In the genomic region with DNA sequence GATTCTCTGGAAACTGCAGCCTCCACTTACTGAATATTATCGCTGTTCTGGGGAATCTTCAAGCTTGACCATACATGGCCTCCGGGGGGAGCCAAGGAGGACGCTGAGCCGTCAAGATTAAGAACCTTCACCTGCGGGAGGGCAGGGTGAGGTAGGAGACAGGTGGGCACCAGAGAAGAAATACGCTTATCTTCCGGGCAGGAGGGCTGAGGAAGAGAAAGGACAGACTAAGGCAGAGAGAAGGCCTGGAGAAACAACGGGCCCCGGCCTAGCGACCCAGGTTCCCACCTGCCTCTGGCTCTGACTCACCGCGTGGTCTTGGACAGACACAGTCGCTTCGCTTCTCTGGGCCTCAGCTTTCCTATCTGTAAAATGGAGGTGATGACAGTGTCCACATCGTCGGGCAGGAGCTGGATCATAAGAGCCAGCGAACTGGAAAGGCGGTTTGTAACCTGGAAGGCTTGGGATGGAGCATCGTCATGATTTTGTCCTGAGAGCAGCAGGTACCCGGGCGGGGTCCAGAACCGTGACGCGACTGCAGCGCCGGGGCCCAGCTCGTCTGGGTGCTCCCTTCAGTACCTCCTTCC, we compare ENCODE assay signal across 1 cellular context.
TF ChIP-seq lines count a peak whose summit lies in the region.

No MANE protein-coding gene starts in this region.

TF ChIP-seq in K562, 482 proteins besides CTCF, POLR2A, EP300 and RAD21 (continued from another document and continues in another):
- TF ChIP-seq MGA (IDR thresholded peaks at IDR 0.05) (peak; percentile 37; the same call in 1 of the 2 replicates), HNRNPL (IDR thresholded peaks at IDR 0.05; ENCODE audit: low read depth, low read length) (no peak), E2F6 (IDR thresholded peaks at IDR 0.05; ENCODE audit: borderline replicate concordance in 1 of 2, extremely low read depth in 1 of 2, insufficient read depth in 1 of 2, insufficient read length in 1 of 2, low read depth in 1 of 2, low read length in 1 of 2, poor library complexity in 1 of 2, severe bottlenecking in 1 of 2) (peak in 1 of 2 experiments; percentile 50), MAX (CRISPR knock-in tag; IDR thresholded peaks at IDR 0.05) (peak; percentile 33; the same call in 1 of the 2 replicates), DPF2 (IDR thresholded peaks at IDR 0.05) (no peak), NR2C1 (IDR thresholded peaks at IDR 0.05) (no peak), NR2C1 (tag; IDR thresholded peaks at IDR 0.05) (no peak), KDM4B (IDR thresholded peaks at IDR 0.05; ENCODE audit: borderline replicate concordance in 2 of 2, low read depth in 1 of 2) (no peak), RBM25 (IDR thresholded peaks at IDR 0.05; ENCODE audit: low read depth, low read length, severe bottlenecking) (peak; percentile 68), HDGF (IDR thresholded peaks at IDR 0.05) (no peak), FOSL1 (tag; conservative IDR thresholded peaks at IDR 0.05) (peak; percentile 53), ZEB2 (IDR thresholded peaks at IDR 0.05) (peak; percentile 66), SAP30 (IDR thresholded peaks at IDR 0.05; ENCODE audit: borderline replicate concordance, insufficient read depth, low read depth, low read length, poor library complexity, severe bottlenecking) (peak; percentile 85), MXI1 (IDR thresholded peaks at IDR 0.05; ENCODE audit: low read depth, low read length) (no peak), CTBP1 (IDR thresholded peaks at IDR 0.05; ENCODE audit: borderline replicate concordance) (peak; percentile 20; the same call in 1 of the 2 replicates), ZNF696 (CRISPR knock-in tag; conservative IDR thresholded peaks at IDR 0.05) (no peak), CAMTA2 (CRISPR knock-in tag; conservative IDR thresholded peaks at IDR 0.05) (no peak), ZNF124 (CRISPR knock-in tag; IDR thresholded peaks at IDR 0.05) (no peak), BCOR (IDR thresholded peaks at IDR 0.05) (peak; percentile 59), ZFX (CRISPR knock-in tag; IDR thresholded peaks at IDR 0.05) (peak; percentile 54), SMAD3 (CRISPR knock-in tag; conservative IDR thresholded peaks at IDR 0.05) (no peak), KDM1A (IDR thresholded peaks at IDR 0.05) (peak; percentile 40 to 61; a peak in 1 of 4 replicates), ZNF699 (CRISPR knock-in tag; IDR thresholded peaks at IDR 0.05; ENCODE audit: insufficient replicate concordance) (no peak), YY1 (IDR thresholded peaks at IDR 0.05; ENCODE audit: borderline replicate concordance in 1 of 3, control insufficient read depth in 1 of 3, extremely low read depth in 1 of 3, insufficient read depth in 3 of 3, insufficient read length in 1 of 3, insufficient replicate concordance in 2 of 3, low read depth in 1 of 3, low read length in 2 of 3) (peak in 1 of 3 experiments; percentile 37), EGR1 (conservative IDR thresholded peaks at IDR 0.05) (no peak), BCL6 (CRISPR knock-in tag; IDR thresholded peaks at IDR 0.05) (no peak), SIN3A (IDR thresholded peaks at IDR 0.05; ENCODE audit: borderline replicate concordance in 2 of 2, control insufficient read depth in 1 of 2, low read depth in 2 of 2, low read length in 2 of 2) (peak in 1 of 2 experiments; percentile 14; a peak in 1 of 4 replicates), ZFP36 (IDR thresholded peaks at IDR 0.05; ENCODE audit: low read depth, low read length, partially characterized antibody) (no peak)
- TF ChIP-seq, protein P1, sequence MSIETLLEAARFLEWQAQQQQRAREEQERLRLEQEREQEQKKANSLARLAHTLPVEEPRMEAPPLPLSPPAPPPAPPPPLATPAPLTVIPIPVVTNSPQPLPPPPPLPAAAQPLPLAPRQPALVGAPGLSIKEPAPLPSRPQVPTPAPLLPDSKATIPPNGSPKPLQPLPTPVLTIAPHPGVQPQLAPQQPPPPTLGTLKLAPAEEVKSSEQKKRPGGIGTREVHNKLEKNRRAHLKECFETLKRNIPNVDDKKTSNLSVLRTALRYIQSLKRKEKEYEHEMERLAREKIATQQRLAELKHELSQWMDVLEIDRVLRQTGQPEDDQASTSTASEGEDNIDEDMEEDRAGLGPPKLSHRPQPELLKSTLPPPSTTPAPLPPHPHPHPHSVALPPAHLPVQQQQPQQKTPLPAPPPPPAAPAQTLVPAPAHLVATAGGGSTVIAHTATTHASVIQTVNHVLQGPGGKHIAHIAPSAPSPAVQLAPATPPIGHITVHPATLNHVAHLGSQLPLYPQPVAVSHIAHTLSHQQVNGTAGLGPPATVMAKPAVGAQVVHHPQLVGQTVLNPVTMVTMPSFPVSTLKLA (conservative IDR thresholded peaks at IDR 0.05), result peak in 1 of 2 experiments; percentile 19; a peak in 3 of 4 replicates
- TF ChIP-seq, protein P2, sequence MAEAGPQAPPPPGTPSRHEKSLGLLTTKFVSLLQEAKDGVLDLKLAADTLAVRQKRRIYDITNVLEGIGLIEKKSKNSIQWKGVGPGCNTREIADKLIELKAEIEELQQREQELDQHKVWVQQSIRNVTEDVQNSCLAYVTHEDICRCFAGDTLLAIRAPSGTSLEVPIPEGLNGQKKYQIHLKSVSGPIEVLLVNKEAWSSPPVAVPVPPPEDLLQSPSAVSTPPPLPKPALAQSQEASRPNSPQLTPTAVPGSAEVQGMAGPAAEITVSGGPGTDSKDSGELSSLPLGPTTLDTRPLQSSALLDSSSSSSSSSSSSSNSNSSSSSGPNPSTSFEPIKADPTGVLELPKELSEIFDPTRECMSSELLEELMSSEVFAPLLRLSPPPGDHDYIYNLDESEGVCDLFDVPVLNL (CRISPR knock-in tag; IDR thresholded peaks at IDR 0.05; ENCODE audit: low read depth), result no peak
- TF ChIP-seq, protein P3, sequence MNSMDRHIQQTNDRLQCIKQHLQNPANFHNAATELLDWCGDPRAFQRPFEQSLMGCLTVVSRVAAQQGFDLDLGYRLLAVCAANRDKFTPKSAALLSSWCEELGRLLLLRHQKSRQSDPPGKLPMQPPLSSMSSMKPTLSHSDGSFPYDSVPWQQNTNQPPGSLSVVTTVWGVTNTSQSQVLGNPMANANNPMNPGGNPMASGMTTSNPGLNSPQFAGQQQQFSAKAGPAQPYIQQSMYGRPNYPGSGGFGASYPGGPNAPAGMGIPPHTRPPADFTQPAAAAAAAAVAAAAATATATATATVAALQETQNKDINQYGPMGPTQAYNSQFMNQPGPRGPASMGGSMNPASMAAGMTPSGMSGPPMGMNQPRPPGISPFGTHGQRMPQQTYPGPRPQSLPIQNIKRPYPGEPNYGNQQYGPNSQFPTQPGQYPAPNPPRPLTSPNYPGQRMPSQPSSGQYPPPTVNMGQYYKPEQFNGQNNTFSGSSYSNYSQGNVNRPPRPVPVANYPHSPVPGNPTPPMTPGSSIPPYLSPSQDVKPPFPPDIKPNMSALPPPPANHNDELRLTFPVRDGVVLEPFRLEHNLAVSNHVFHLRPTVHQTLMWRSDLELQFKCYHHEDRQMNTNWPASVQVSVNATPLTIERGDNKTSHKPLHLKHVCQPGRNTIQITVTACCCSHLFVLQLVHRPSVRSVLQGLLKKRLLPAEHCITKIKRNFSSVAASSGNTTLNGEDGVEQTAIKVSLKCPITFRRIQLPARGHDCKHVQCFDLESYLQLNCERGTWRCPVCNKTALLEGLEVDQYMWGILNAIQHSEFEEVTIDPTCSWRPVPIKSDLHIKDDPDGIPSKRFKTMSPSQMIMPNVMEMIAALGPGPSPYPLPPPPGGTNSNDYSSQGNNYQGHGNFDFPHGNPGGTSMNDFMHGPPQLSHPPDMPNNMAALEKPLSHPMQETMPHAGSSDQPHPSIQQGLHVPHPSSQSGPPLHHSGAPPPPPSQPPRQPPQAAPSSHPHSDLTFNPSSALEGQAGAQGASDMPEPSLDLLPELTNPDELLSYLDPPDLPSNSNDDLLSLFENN (IDR thresholded peaks at IDR 0.05; ENCODE audit: low read depth in 2 of 2, low read length in 2 of 2), result no peak
- TF ChIP-seq, protein P4, sequence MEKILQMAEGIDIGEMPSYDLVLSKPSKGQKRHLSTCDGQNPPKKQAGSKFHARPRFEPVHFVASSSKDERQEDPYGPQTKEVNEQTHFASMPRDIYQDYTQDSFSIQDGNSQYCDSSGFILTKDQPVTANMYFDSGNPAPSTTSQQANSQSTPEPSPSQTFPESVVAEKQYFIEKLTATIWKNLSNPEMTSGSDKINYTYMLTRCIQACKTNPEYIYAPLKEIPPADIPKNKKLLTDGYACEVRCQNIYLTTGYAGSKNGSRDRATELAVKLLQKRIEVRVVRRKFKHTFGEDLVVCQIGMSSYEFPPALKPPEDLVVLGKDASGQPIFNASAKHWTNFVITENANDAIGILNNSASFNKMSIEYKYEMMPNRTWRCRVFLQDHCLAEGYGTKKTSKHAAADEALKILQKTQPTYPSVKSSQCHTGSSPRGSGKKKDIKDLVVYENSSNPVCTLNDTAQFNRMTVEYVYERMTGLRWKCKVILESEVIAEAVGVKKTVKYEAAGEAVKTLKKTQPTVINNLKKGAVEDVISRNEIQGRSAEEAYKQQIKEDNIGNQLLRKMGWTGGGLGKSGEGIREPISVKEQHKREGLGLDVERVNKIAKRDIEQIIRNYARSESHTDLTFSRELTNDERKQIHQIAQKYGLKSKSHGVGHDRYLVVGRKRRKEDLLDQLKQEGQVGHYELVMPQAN (IDR thresholded peaks at IDR 0.05; ENCODE audit: borderline replicate concordance), result peak; percentile 49; the same call in 1 of the 2 replicates
- TF ChIP-seq, protein P5, sequence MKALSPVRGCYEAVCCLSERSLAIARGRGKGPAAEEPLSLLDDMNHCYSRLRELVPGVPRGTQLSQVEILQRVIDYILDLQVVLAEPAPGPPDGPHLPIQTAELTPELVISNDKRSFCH (CRISPR knock-in tag; IDR thresholded peaks at IDR 0.05), result no peak
- TF ChIP-seq, protein P5 (tag; IDR thresholded peaks at IDR 0.05), result no peak
